Comparison of ENCODE assay signal across 16 cellular contexts in genomic region chr4:94889961-94890360, GRCh38.
DNase-seq lines count a peak whose midpoint lies in the region; ATAC-seq and TF ChIP-seq lines count a peak whose summit lies in the region.
"Had no signal": no experiment of that assay in that cellular context is flagged by ENCODE, and none has a peak within 500 bp of the region (broad histone marks: within the 10 kb centered on the region; RNA-seq: fewer than 3 reads in every experiment).

No MANE protein-coding gene starts in this region.

- peaks cover 18% of the 10 kb centered on the region for H3K4me1 ChIP-seq in neural progenitor cell

- H3K9me3 Mint-ChIP-seq in WTC11 (peaks cover 9% of the 10 kb centered on the region), neural progenitor cell (no peaks in the 10 kb centered on the region)
- peaks cover 6% of the 10 kb centered on the region for H3K9me3 Mint-ChIP-seq in stimulated activated effector memory CD8-positive, alpha-beta T cell treated with anti-CD3 and anti-CD28 coated beads, Interleukin-12 subunit alpha, Interleukin-12 subunit beta, amount 100 ng/mL, for 72 hours
- H3K9me3 Mint-ChIP-seq: activated CD4-positive, alpha-beta memory T cell treated with anti-CD3 and anti-CD28 coated beads, Interleukin-2, amount 10 ng/mL, durations not matched to agents 7 days and 5 days had no signal

- H3K36me3 Mint-ChIP-seq in WTC11, result peaks cover 6% of the 10 kb centered on the region; the same call in 1 of the 2 replicates
- H3K36me3 Mint-ChIP-seq in neural progenitor cell, result peaks cover 2% of the 10 kb centered on the region
- H3K36me3 Mint-ChIP-seq in stimulated activated effector memory CD8-positive, alpha-beta T cell treated with anti-CD3 and anti-CD28 coated beads, Interleukin-12 subunit alpha, Interleukin-12 subunit beta, amount 100 ng/mL, for 72 hours, result no peaks in the 10 kb centered on the region

- no peak overlapping the region for H3K9ac ChIP-seq in neural progenitor cell

- TF ChIP-seq CTCF in WTC11 (IDR thresholded peaks at IDR 0.05), result no peak
- TF ChIP-seq CTCF in neural progenitor cell (IDR thresholded peaks at IDR 0.05), result no peak

- no peak overlapping the region for H3K27ac ChIP-seq in neural progenitor cell
- H3K27ac ChIP-seq: cardiac muscle cell, epithelial cell of prostate had no signal

- H3K4me3 Mint-ChIP-seq in WTC11 (no peak overlapping the region), neural progenitor cell (no peak overlapping the region)
- no peak overlapping the region for H3K4me3 Mint-ChIP-seq in stimulated activated effector memory CD8-positive, alpha-beta T cell treated with anti-CD3 and anti-CD28 coated beads, Interleukin-12 subunit alpha, Interleukin-12 subunit beta, amount 100 ng/mL, for 72 hours
- H3K4me3 Mint-ChIP-seq: activated CD4-positive, alpha-beta memory T cell treated with anti-CD3 and anti-CD28 coated beads, Interleukin-2, amount 10 ng/mL, durations not matched to agents 7 days and 5 days had no signal

- H4K20me1 ChIP-seq in neural progenitor cell (ENCODE audit: low read depth), result no peaks in the 10 kb centered on the region

- H2AFZ ChIP-seq in neural progenitor cell (replicated peaks), result peak overlapping the region; percentile 57

- CTCF ChIA-PET in WTC11 (lab: Charles Lee), result no interaction called here

- H3K4me2 ChIP-seq in neural progenitor cell, result no peak overlapping the region

- H3K27ac Mint-ChIP-seq in WTC11 (peak overlapping the region; percentile 69; the same call in 1 of the 2 replicates), neural progenitor cell (no peak overlapping the region)
- no peak overlapping the region for H3K27ac Mint-ChIP-seq in stimulated activated effector memory CD8-positive, alpha-beta T cell treated with anti-CD3 and anti-CD28 coated beads, Interleukin-12 subunit alpha, Interleukin-12 subunit beta, amount 100 ng/mL, for 72 hours
- H3K27ac Mint-ChIP-seq: activated CD4-positive, alpha-beta memory T cell treated with anti-CD3 and anti-CD28 coated beads, Interleukin-2, amount 10 ng/mL, durations not matched to agents 7 days and 5 days had no signal

- no peaks in the 10 kb centered on the region for H3K27me3 Mint-ChIP-seq in WTC11 (ENCODE audit: low read depth)
- H3K27me3 Mint-ChIP-seq in neural progenitor cell (ENCODE audit: insufficient read depth, low read depth), result peaks cover 2% of the 10 kb centered on the region
- H3K27me3 Mint-ChIP-seq: activated CD4-positive, alpha-beta memory T cell treated with anti-CD3 and anti-CD28 coated beads, Interleukin-2, amount 10 ng/mL, durations not matched to agents 7 days and 5 days had no signal

- H3K27me3 ChIP-seq in neural progenitor cell, result no peaks in the 10 kb centered on the region
- H3K27me3 ChIP-seq: cardiac muscle cell had no signal

- no peaks in the 10 kb centered on the region for H3K36me3 ChIP-seq in neural progenitor cell
- H3K36me3 ChIP-seq: cardiac muscle cell had no signal

- no peaks in the 10 kb centered on the region for H3K79me2 ChIP-seq in neural progenitor cell (ENCODE audit: low read depth)

- POLR2A ChIA-PET in WTC11 (lab: Charles Lee), result no interaction called here

- H3K4me3 ChIP-seq in neural progenitor cell, result no peak overlapping the region
- H3K4me3 ChIP-seq: cardiac muscle cell had no signal

- H3K9me3 ChIP-seq in neural progenitor cell (ENCODE audit: low read depth), result no peaks in the 10 kb centered on the region

- DNase-seq in COLO829 (ENCODE audit: low spot score) (peak; percentile 35), WTC11 (ENCODE audit: low spot score) (no peak), fibroblast of gingiva (ENCODE audit: low read depth) (peak; percentile 13), neural progenitor cell (ENCODE audit: low spot score) (no peak), HPDE6-E6E7 (ENCODE audit: extremely low spot score) (no peak)
- no peak for DNase-seq in stimulated activated effector memory CD8-positive, alpha-beta T cell treated with anti-CD3 and anti-CD28 coated beads, Interleukin-12 subunit alpha, Interleukin-12 subunit beta, amount 100 ng/mL, for 72 hours (ENCODE audit: low spot score in 2 of 2)
- no peak for DNase-seq in activated CD8-positive, alpha-beta memory T cell treated with anti-CD3 and anti-CD28 coated beads for 24 hours
- DNase-seq: activated CD4-positive, alpha-beta memory T cell treated with anti-CD3 and anti-CD28 coated beads, Interleukin-2, amount 10 ng/mL, durations not matched to agents 7 days and 5 days; NCI-H2029 treated with DMSO at 0.1 percent for 48 hours; NCI-H748 treated with DMSO at 0.1 percent for 48 hours; SHP77; stimulated activated CD4-positive, alpha-beta T cell treated with anti-CD3 and anti-CD28 coated beads, Interleukin-1b, Interleukin-23, amount 100 ng/mL, for 48 hours; T1000 had no signal

- ATAC-seq in WTC11 (peak; percentile 43), GM19324 (IDR thresholded peaks at IDR 0.05; ENCODE audit: low FRiP score, unreplicated experiment) (no peak)
- ATAC-seq in stimulated activated effector memory CD8-positive, alpha-beta T cell treated with anti-CD3 and anti-CD28 coated beads, Interleukin-12 subunit alpha, Interleukin-12 subunit beta, amount 100 ng/mL, for 72 hours, result no peak

- H3K4me1 Mint-ChIP-seq in WTC11 (peaks cover 48% of the 10 kb centered on the region), neural progenitor cell (peaks cover 7% of the 10 kb centered on the region)
- no peaks in the 10 kb centered on the region for H3K4me1 Mint-ChIP-seq in stimulated activated effector memory CD8-positive, alpha-beta T cell treated with anti-CD3 and anti-CD28 coated beads, Interleukin-12 subunit alpha, Interleukin-12 subunit beta, amount 100 ng/mL, for 72 hours
- H3K4me1 Mint-ChIP-seq: activated CD4-positive, alpha-beta memory T cell treated with anti-CD3 and anti-CD28 coated beads, Interleukin-2, amount 10 ng/mL, durations not matched to agents 7 days and 5 days had no signal

- no peaks in the 10 kb centered on the region for H3F3A ChIP-seq in neural progenitor cell (ENCODE audit: low read depth)

TF ChIP-seq in WTC11, 78 proteins besides CTCF, POLR2A, EP300 and RAD21:
- TF ChIP-seq JAZF1 (CRISPR knock-in tag; IDR thresholded peaks at IDR 0.05), result no peak
- no peak for TF ChIP-seq PRRX2 (CRISPR knock-in tag; IDR thresholded peaks at IDR 0.05)
- no peak for TF ChIP-seq IRF2 (CRISPR knock-in tag; IDR thresholded peaks at IDR 0.05; ENCODE audit: borderline replicate concordance, low read depth)
- no peak for TF ChIP-seq ATF3 (CRISPR knock-in tag; conservative IDR thresholded peaks at IDR 0.05)
- no peak for TF ChIP-seq TEAD1 (CRISPR knock-in tag; IDR thresholded peaks at IDR 0.05)
- no peak for TF ChIP-seq HMGA2 (CRISPR knock-in tag; IDR thresholded peaks at IDR 0.05)
- TF ChIP-seq CREB1 (CRISPR knock-in tag; IDR thresholded peaks at IDR 0.05), result no peak
- TF ChIP-seq ZNF263 (CRISPR knock-in tag; IDR thresholded peaks at IDR 0.05; ENCODE audit: low read depth), result no peak

Comparison
In these comparisons a context has a peak if more than half of its experiments do, and no peak if none do; other contexts are left out.
1. DNase-seq: peak in COLO829 (single experiment) and fibroblast of gingiva (single experiment); none in WTC11 (single experiment), neural progenitor cell (single experiment), stimulated activated effector memory CD8-positive, alpha-beta T cell treated with anti-CD3 and anti-CD28 coated beads, Interleukin-12 subunit alpha, Interleukin-12 subunit beta, amount 100 ng/mL, for 72 hours (0 of 2), activated CD8-positive, alpha-beta memory T cell treated with anti-CD3 and anti-CD28 coated beads for 24 hours (single experiment) and HPDE6-E6E7 (single experiment).